ENCODE assay signal across 27 cellular contexts in the genomic region with DNA sequence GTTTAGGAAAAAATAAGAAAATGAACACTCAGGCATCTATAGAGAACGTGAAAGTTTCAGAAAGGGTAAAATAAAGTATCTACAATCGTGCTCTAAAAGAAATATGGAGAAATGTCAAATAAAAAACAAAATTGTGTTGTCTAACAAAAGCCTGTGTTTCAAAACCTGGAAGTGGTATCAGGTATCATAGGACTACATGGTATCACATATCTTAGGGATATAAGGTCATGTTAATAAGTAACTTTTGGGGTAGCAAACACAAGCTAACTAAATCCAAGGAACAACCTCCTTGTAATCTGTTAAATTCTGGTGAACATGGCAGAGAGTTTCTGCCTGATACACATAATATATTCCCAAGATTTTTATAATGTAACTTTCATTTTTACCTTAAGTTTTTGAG.
"Had no signal": no experiment of that assay in that cellular context is flagged by ENCODE, and none has a peak within 500 bp of the region (broad histone marks: within the 10 kb centered on the region; RNA-seq: fewer than 3 reads in every experiment).

No MANE protein-coding gene starts in this region.

- H3K36me3 ChIP-seq: neutrophil, pancreas, prostate gland, right lobe of liver, sigmoid colon, stomach, thoracic aorta, thyroid gland, tibial nerve, upper lobe of left lung, vagina had no signal

- H3K4me1 ChIP-seq: pancreas, prostate gland, right lobe of liver, sigmoid colon, stomach, thyroid gland, tibial nerve, upper lobe of left lung, vagina had no signal

- ATAC-seq: natural killer cell treated with Interleukin-12 subunit alpha and Interleukin-12 subunit beta and Interleukin-15 and Interleukin-18, amount 100 ng/mL, for 72 hours; pancreas; right cardiac atrium; stimulated activated effector memory CD8-positive, alpha-beta T cell treated with anti-CD3 and anti-CD28 coated beads, Interleukin-12 subunit alpha, Interleukin-12 subunit beta, amount 100 ng/mL, for 72 hours; stimulated activated naive B cell treated with anti-CD40 and anti-IgM and Interleukin-4, amounts not matched to agents 10 μg/mL and 1 μg/mL and 100 μg/mL, for 72 hours had no signal

- H3K27ac ChIP-seq: neutrophil, pancreas, prostate gland, right lobe of liver, sigmoid colon, stomach, thoracic aorta, thyroid gland, tibial nerve, upper lobe of left lung, vagina had no signal

- H3K4me3 Mint-ChIP-seq: natural killer cell treated with Interleukin-12 subunit alpha and Interleukin-12 subunit beta and Interleukin-15 and Interleukin-18, amount 100 ng/mL, for 72 hours; nephron progenitor cell; neural crest cell; stimulated activated effector memory CD8-positive, alpha-beta T cell treated with anti-CD3 and anti-CD28 coated beads, Interleukin-12 subunit alpha, Interleukin-12 subunit beta, amount 100 ng/mL, for 72 hours; stimulated activated naive B cell treated with anti-CD40 and anti-IgM and Interleukin-4, amounts not matched to agents 10 μg/mL and 1 μg/mL and 100 μg/mL, for 72 hours; stimulated activated naive CD8-positive, alpha-beta T cell treated with anti-CD3 and anti-CD28 coated beads, Interleukin-15, Interleukin-2, amounts not matched to agents 100 ng/mL and 50 ng/mL, for 24 hours had no signal

- H3K9me3 ChIP-seq: neutrophil, pancreas, prostate gland, right lobe of liver, sigmoid colon, stomach, thoracic aorta, thyroid gland, tibial nerve, upper lobe of left lung, vagina had no signal

- FAIRE-seq: pancreas, small intestine, urothelium cell line had no signal

- H3K27me3 ChIP-seq: neutrophil, pancreas, right lobe of liver, sigmoid colon, stomach, thyroid gland, tibial nerve, upper lobe of left lung, vagina had no signal

- H3K4me1 Mint-ChIP-seq: nephron progenitor cell; neural crest cell; stimulated activated effector memory CD8-positive, alpha-beta T cell treated with anti-CD3 and anti-CD28 coated beads, Interleukin-12 subunit alpha, Interleukin-12 subunit beta, amount 100 ng/mL, for 72 hours; stimulated activated naive B cell treated with anti-CD40 and anti-IgM and Interleukin-4, amounts not matched to agents 10 μg/mL and 1 μg/mL and 100 μg/mL, for 72 hours had no signal

- H3K27me3 Mint-ChIP-seq: natural killer cell treated with Interleukin-12 subunit alpha and Interleukin-12 subunit beta and Interleukin-15 and Interleukin-18, amount 100 ng/mL, for 72 hours; stimulated activated naive B cell treated with anti-CD40 and anti-IgM and Interleukin-4, amounts not matched to agents 10 μg/mL and 1 μg/mL and 100 μg/mL, for 72 hours; stimulated activated naive CD8-positive, alpha-beta T cell treated with anti-CD3 and anti-CD28 coated beads, Interleukin-15, Interleukin-2, amounts not matched to agents 100 ng/mL and 50 ng/mL, for 24 hours had no signal

- DNase-seq: nephron progenitor cell; nucleus accumbens; pancreas; right cardiac atrium; right lobe of liver; sigmoid colon; small intestine; stimulated activated CD4-positive, alpha-beta T cell treated with anti-CD3 and anti-CD28 coated beads, Interleukin-15, amount 100 ng/mL, for 24 hours; stimulated activated CD4-positive, alpha-beta T cell treated with anti-CD3 and anti-CD28 coated beads, Interleukin-2, amount 100 ng/mL, for 24 hours; stimulated activated CD4-positive, alpha-beta T cell treated with anti-CD3 and anti-CD28 coated beads, Interleukin-2, amount 100 ng/mL, for 48 hours; stimulated activated CD4-positive, alpha-beta T cell treated with anti-CD3 and anti-CD28 coated beads, Interleukin-4, amount 100 ng/mL, for 24 hours; stimulated activated naive B cell treated with anti-CD40 and anti-IgM and Interleukin-4, amounts not matched to agents 10 μg/mL and 1 μg/mL and 100 μg/mL, for 72 hours; stimulated activated naive CD4-positive, alpha-beta T cell treated with Interleukin-2 at 50 U/mL for 16 hours; stomach; trophoblast cell; upper lobe of left lung had no signal

- H3K27ac Mint-ChIP-seq: natural killer cell treated with Interleukin-12 subunit alpha and Interleukin-12 subunit beta and Interleukin-15 and Interleukin-18, amount 100 ng/mL, for 72 hours; nephron progenitor cell; stimulated activated effector memory CD8-positive, alpha-beta T cell treated with anti-CD3 and anti-CD28 coated beads, Interleukin-12 subunit alpha, Interleukin-12 subunit beta, amount 100 ng/mL, for 72 hours; stimulated activated naive B cell treated with anti-CD40 and anti-IgM and Interleukin-4, amounts not matched to agents 10 μg/mL and 1 μg/mL and 100 μg/mL, for 72 hours; stimulated activated naive CD8-positive, alpha-beta T cell treated with anti-CD3 and anti-CD28 coated beads, Interleukin-15, Interleukin-2, amounts not matched to agents 100 ng/mL and 50 ng/mL, for 24 hours had no signal

- H3K4me3 ChIP-seq: pancreas, prostate gland, right lobe of liver, sigmoid colon, stomach, thoracic aorta, thyroid gland, tibial nerve, upper lobe of left lung, vagina had no signal

- H3K9me3 Mint-ChIP-seq: natural killer cell treated with Interleukin-12 subunit alpha and Interleukin-12 subunit beta and Interleukin-15 and Interleukin-18, amount 100 ng/mL, for 72 hours; nephron progenitor cell; neural crest cell; stimulated activated naive B cell treated with anti-CD40 and anti-IgM and Interleukin-4, amounts not matched to agents 10 μg/mL and 1 μg/mL and 100 μg/mL, for 72 hours; stimulated activated naive CD8-positive, alpha-beta T cell treated with anti-CD3 and anti-CD28 coated beads, Interleukin-15, Interleukin-2, amounts not matched to agents 100 ng/mL and 50 ng/mL, for 24 hours had no signal

- H3K36me3 Mint-ChIP-seq: stimulated activated effector memory CD8-positive, alpha-beta T cell treated with anti-CD3 and anti-CD28 coated beads, Interleukin-12 subunit alpha, Interleukin-12 subunit beta, amount 100 ng/mL, for 72 hours; stimulated activated naive B cell treated with anti-CD40 and anti-IgM and Interleukin-4, amounts not matched to agents 10 μg/mL and 1 μg/mL and 100 μg/mL, for 72 hours had no signal
